8 cellular contexts compared by ENCODE assay signal in the genomic region with DNA sequence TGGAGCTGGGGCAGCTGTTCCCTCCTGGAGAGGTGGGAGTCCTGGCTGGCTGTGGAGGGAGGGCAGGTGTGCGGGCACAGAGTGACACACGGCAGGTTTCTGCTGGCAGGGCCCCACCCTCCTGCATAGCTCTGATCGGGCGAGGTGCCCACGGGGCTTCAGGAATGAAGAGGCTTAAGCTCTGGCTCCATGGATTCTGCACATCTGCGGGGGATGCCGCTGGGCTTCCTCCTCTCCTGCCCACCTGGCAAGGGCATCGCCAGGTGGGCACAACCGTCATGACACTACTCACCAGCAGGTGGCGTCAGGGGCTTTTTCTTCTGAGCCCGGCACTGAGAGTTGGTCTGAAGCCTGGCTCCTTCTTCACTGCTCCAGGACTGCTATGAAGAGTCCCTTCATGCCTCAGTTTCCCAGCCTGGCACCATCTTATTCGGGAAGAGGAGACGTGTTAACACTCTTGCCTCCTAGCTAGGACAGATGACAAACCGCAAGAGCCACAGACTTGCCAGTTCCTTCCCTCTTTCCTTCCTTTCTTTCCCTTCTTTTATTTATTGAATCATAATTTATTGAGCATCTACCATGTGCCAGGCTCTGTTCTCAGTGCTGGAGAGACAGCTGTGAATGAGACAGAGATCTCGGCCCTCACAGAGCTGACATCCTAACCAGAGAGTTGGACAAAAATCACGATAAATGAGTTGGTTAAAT. TPM values are rescaled to one million over a fixed set of nuclear protein-coding genes. Genes with fewer than 3 reads are reported as not detected.
DNase-seq lines count a peak whose midpoint lies in the region; ATAC-seq, FAIRE-seq and TF ChIP-seq lines count a peak whose summit lies in the region.

No MANE protein-coding gene starts in this region.

- H2AFZ ChIP-seq in H1 (ENCODE audit: low read length), result no peak overlapping the region

- no peak overlapping the region for H3K18ac ChIP-seq in H1 (ENCODE audit: extremely low read depth, low read length)

- H3K27me3 ChIP-seq in A673 (replicated peaks; ENCODE audit: insufficient read depth, low read depth, low read length, poor library complexity) (no peaks in the 10 kb centered on the region), H1 (replicated peaks in 1 of 4; ENCODE audit: control insufficient read depth in 3 of 4, extremely low read depth in 1 of 4, insufficient read depth in 3 of 4, low read length in 3 of 4) (no peaks in the 10 kb centered on the region)
- no peaks in the 10 kb centered on the region for H3K27me3 ChIP-seq in naive thymus-derived CD4-positive, alpha-beta T cell (ENCODE audit: control insufficient read depth in 2 of 2, insufficient read depth in 2 of 2, low read length in 2 of 2)

- H3K4ac ChIP-seq in H1 (replicated peaks; ENCODE audit: insufficient read length, low read depth, low read length), result no peak overlapping the region

- no peak overlapping the region for H3K4me3 ChIP-seq in A673 (ENCODE audit: low read depth, low read length, poor library complexity, severe bottlenecking)
- H3K4me3 ChIP-seq in H1 (ENCODE audit: extremely low read depth in 1 of 4, insufficient read depth in 2 of 4, low read depth in 3 of 4, low read length in 4 of 4), result no peak overlapping the region
- no peak overlapping the region for H3K4me3 ChIP-seq in naive thymus-derived CD4-positive, alpha-beta T cell (ENCODE audit: low read length)

- peak; percentile 73 to 82 for TF ChIP-seq RAD21 in H1 (IDR thresholded peaks at IDR 0.05 in 1 of 2, conservative IDR thresholded peaks at IDR 0.05 in 1 of 2; ENCODE audit: low read depth in 2 of 2, low read length in 2 of 2)

- no peak overlapping the region for H2BK5ac ChIP-seq in H1 (ENCODE audit: low read depth, low read length)

- no peaks in the 10 kb centered on the region for H3K79me1 ChIP-seq in H1 (ENCODE audit: low read depth, low read length)

- no peaks in the 10 kb centered on the region for H3K36me3 Mint-ChIP-seq in naive thymus-derived CD4-positive, alpha-beta T cell

- DNase-seq in A673 (ENCODE audit: low spot score), result peak; percentile 60
- peak; percentile 55 for DNase-seq in GM18507 (ENCODE audit: extremely low spot score, insufficient read length, low read depth)
- DNase-seq in NCI-H82 treated with DMSO at 0.1 percent for 48 hours (lab: John Stamatoyannopoulos, UW; ENCODE audit: unreplicated experiment), result peak; percentile 20
- peak; percentile 49 to 51 for DNase-seq in activated CD8-positive, alpha-beta memory T cell treated with anti-CD3 and anti-CD28 coated beads for 4 hours (ENCODE audit: low read depth in 2 of 2)
- peak in 1 of 2 experiments; percentile 92 for DNase-seq in H1 (ENCODE audit: low read depth in 1 of 2, low spot score in 2 of 2)
- peak; percentile 33 to 73 (median 57) for DNase-seq in naive thymus-derived CD4-positive, alpha-beta T cell
- DNase-seq in stimulated activated naive CD4-positive, alpha-beta T cell treated with Interleukin-2 at 50 U/mL for 16 hours (lab: John Stamatoyannopoulos, UW), result peak; percentile 66

- no peak overlapping the region for H3K14ac ChIP-seq in H1 (ENCODE audit: insufficient read length)

- TF ChIP-seq CTCF in A673 (conservative IDR thresholded peaks at IDR 0.05; ENCODE audit: low read depth, low read length) (peak; percentile 89), H1 (IDR thresholded peaks at IDR 0.05; ENCODE audit: control extremely low read depth in 1 of 3, insufficient read depth in 1 of 3, low read depth in 1 of 3, low read length in 3 of 3) (peak; percentile 79 to 87 (median 82))

- 27% methylated on average over 15 of the region's 16 CpGs; no CpG with 5 or more reads in 1 of the 2 experiments for WGBS in H1 (ENCODE audit: extremely low coverage in 1 of 2, insufficient coverage in 1 of 2, insufficient read length in 1 of 2, insufficient replicate concordance in 2 of 2, low coverage in 1 of 2, low lambda C conversion rate in 2 of 2, missing lambda C conversion rate in 1 of 2), 2 experiments

- H3K4me3 Mint-ChIP-seq in naive thymus-derived CD4-positive, alpha-beta T cell, result no peak overlapping the region

- no peaks in the 10 kb centered on the region for H3K36me3 ChIP-seq in A673 (ENCODE audit: insufficient read depth, low read length, poor library complexity, severe bottlenecking)
- no peaks in the 10 kb centered on the region for H3K36me3 ChIP-seq in H1 (ENCODE audit: control insufficient read depth in 2 of 4, insufficient read depth in 4 of 4, low read length in 3 of 4)
- H3K36me3 ChIP-seq in naive thymus-derived CD4-positive, alpha-beta T cell (ENCODE audit: control insufficient read depth in 2 of 3, insufficient read depth in 3 of 3, low read length in 3 of 3), result no peaks in the 10 kb centered on the region

- no peaks in the 10 kb centered on the region for H4K20me1 ChIP-seq in H1 (replicated peaks in 1 of 2; ENCODE audit: control insufficient read depth in 1 of 2, insufficient read depth in 2 of 2, low read length in 2 of 2)

- TF ChIP-seq EP300 in H1 (IDR thresholded peaks at IDR 0.05; ENCODE audit: borderline replicate concordance in 1 of 2, low read depth in 2 of 2, low read length in 2 of 2), result no peak

- H3K23ac ChIP-seq in H1 (ENCODE audit: insufficient read length), result no peak overlapping the region

- H3K27me3 Mint-ChIP-seq in naive thymus-derived CD4-positive, alpha-beta T cell, result peaks cover 0 to 16% (median 0%) of the 10 kb centered on the region in 5 donors

- H4K8ac ChIP-seq in H1 (ENCODE audit: extremely low read depth, insufficient read depth, low read length), result no peak overlapping the region; the same call in 1 of the 2 replicates

- peaks cover 0 to 7% (median 5%) of the 10 kb centered on the region in 7 donors for H3K4me1 Mint-ChIP-seq in naive thymus-derived CD4-positive, alpha-beta T cell

- TF ChIP-seq POLR2A in H1 (IDR thresholded peaks at IDR 0.05; ENCODE audit: control extremely low read depth in 1 of 2, low read depth in 2 of 2, low read length in 2 of 2), result no peak

- H3K9me3 Mint-ChIP-seq in naive thymus-derived CD4-positive, alpha-beta T cell, result no peaks in the 10 kb centered on the region

- no peak overlapping the region for H4K91ac ChIP-seq in H1 (replicated peaks; ENCODE audit: insufficient read length, low read length)

- H3K27ac ChIP-seq in A673 (ENCODE audit: low read depth, low read length, poor library complexity, severe bottlenecking) (no peak overlapping the region), H1 (ENCODE audit: low read depth, low read length) (no peak overlapping the region)
- H3K27ac ChIP-seq in naive thymus-derived CD4-positive, alpha-beta T cell (ENCODE audit: low read depth, low read length), result no peak overlapping the region

- POLR2A ChIA-PET in A673 (lab: Charles Lee; ENCODE audit: low non-redundant PET), result interaction anchor here (0.7 kb wide), 1 partner anchor 232 kb away, joined by 5 read pairs; a partner anchor contains a TSS
- POLR2A ChIA-PET in H1 (lab: Charles Lee; ENCODE audit: partially characterized antibody), result interaction anchor here (1.0 to 1.5 kb wide), 2 partner anchors 12 to 280 kb away, joined by 3 read pairs; a partner anchor contains a TSS
- POLR2A ChIA-PET in naive thymus-derived CD4-positive, alpha-beta T cell (lab: Charles Lee), result interaction anchor here (0.6 kb wide), 2 partner anchors 150 to 437 kb away, joined by 3 to 6 read pairs; no protein-coding TSS in a partner anchor

- H2AK5ac ChIP-seq in H1 (ENCODE audit: low read depth, low read length), result no peak overlapping the region

- CTCF ChIA-PET in A673 (lab: Charles Lee), result no interaction called here
- CTCF ChIA-PET in H1 (lab: Charles Lee; ENCODE audit: partially characterized antibody), result interaction anchor here (0.6 to 5.8 kb wide), 50 partner anchors 8 to 263 kb away, joined by 3 to 53 read pairs (median 4); a partner anchor contains a TSS
- CTCF ChIA-PET in naive thymus-derived CD4-positive, alpha-beta T cell (lab: Charles Lee), result interaction anchor here (0.5 to 1.2 kb wide), 9 partner anchors 9 to 698 kb away, joined by 3 to 5 read pairs (median 3); no protein-coding TSS in a partner anchor

- no peaks in the 10 kb centered on the region for H3K79me2 ChIP-seq in H1 (ENCODE audit: control insufficient read depth in 1 of 2, insufficient read depth in 2 of 2, low read length in 2 of 2)

- no peaks in the 10 kb centered on the region for H3K23me2 ChIP-seq in H1 (ENCODE audit: low read depth, low read length)

- ATAC-seq in naive thymus-derived CD4-positive, alpha-beta T cell, result peak; percentile 88
- no peak for ATAC-seq in GM19324 (IDR thresholded peaks at IDR 0.05; ENCODE audit: low FRiP score, unreplicated experiment)

- peak; percentile 56 for FAIRE-seq in GM18507 (lab: Jason Lieb, UNC)
- FAIRE-seq in H1 (lab: Jason Lieb, UNC), result peak; percentile 36

- intact Hi-C loops in A673 (cut with micrococcal nuclease; ENCODE audit: unreplicated experiment), result loop anchor here (10.0 kb wide), 2 partner anchors 136 to 424 kb away; a partner anchor contains a TSS
- intact Hi-C loops in naive thymus-derived CD4-positive, alpha-beta T cell (cut with micrococcal nuclease), result loop anchor here in 1 of 2 donors (1.0 kb wide), 3 partner anchors 37 to 422 kb away; a partner anchor contains a TSS

- H3K4me2 ChIP-seq in H1 (ENCODE audit: insufficient read depth in 1 of 2, low read depth in 2 of 2, low read length in 2 of 2), result no peak overlapping the region

- no peak overlapping the region for H3K56ac ChIP-seq in H1 (replicated peaks; ENCODE audit: insufficient read length, low read depth, low read length)

- H3K27ac Mint-ChIP-seq in naive thymus-derived CD4-positive, alpha-beta T cell, result peak overlapping the region in 1 of 9 donors; percentile 72

- H2BK20ac ChIP-seq in H1 (ENCODE audit: low read length), result no peak overlapping the region; the same call in 1 of the 2 replicates

- H2BK120ac ChIP-seq in H1 (replicated peaks; ENCODE audit: low read depth, low read length), result peak overlapping the region; percentile 80

- no peaks in the 10 kb centered on the region for H3K4me1 ChIP-seq in A673 (ENCODE audit: insufficient read depth, low read length, poor library complexity, severe bottlenecking)
- H3K4me1 ChIP-seq in H1 (replicated peaks in 1 of 4; ENCODE audit: control insufficient read depth in 3 of 4, insufficient read depth in 4 of 4, low read length in 3 of 4), result peaks cover 0 to 5% (median 0%) of the 10 kb centered on the region in 4 experiments; a peak in 3 of 7 replicates
- H3K4me1 ChIP-seq in naive thymus-derived CD4-positive, alpha-beta T cell (ENCODE audit: control insufficient read depth in 2 of 2, insufficient read depth in 2 of 2, low read length in 2 of 2), result no peaks in the 10 kb centered on the region

- no TSS peak for BruUV-seq in A673 (replicated peaks; lab: Mats Ljungman, UMichigan)

- no peak overlapping the region for H2BK12ac ChIP-seq in H1 (ENCODE audit: low read depth, low read length)

- H3K9ac ChIP-seq in H1 (replicated peaks in 1 of 4; ENCODE audit: extremely low read depth in 1 of 4, low read depth in 3 of 4, low read length in 3 of 4), result no peak overlapping the region

- H3K9me3 ChIP-seq in A673 (ENCODE audit: low read depth, low read length, poor library complexity, severe bottlenecking) (no peaks in the 10 kb centered on the region), H1 (ENCODE audit: insufficient read depth in 2 of 2, low read depth in 1 of 2, low read length in 1 of 2) (no peaks in the 10 kb centered on the region)
- H3K9me3 ChIP-seq in naive thymus-derived CD4-positive, alpha-beta T cell (ENCODE audit: control insufficient read depth in 2 of 3, low read length in 3 of 3), result no peaks in the 10 kb centered on the region

- H2BK15ac ChIP-seq in H1 (ENCODE audit: low read length), result no peak overlapping the region

- no peak overlapping the region for H4K5ac ChIP-seq in H1 (ENCODE audit: insufficient read length, low read depth, low read length)

RNA-seq across cellular contexts. Expression of a gene that starts 15.2 kb away (rescaled TPM):
- total RNA-seq in A673 (2021), result 55.2 and 59.0 TPM in 2 replicates
- 64.4 and 67.6 TPM in 2 replicates for total RNA-seq in H1 (2021; fragmentation: NEBNext Ultra II Directional; extraction: Animal tissue kit (Norgen Biotek cat#: 25700))
- polyA plus RNA-seq in H1 (2011; rRNA removed), result 50.7 and 107 TPM in 2 replicates
- polyA plus RNA-seq in H1 (2011; cell fraction: cytosol; rRNA removed), result 55.5 TPM
- polyA plus RNA-seq in H1 (2011; cell fraction: nucleus; rRNA removed), result 89.7 TPM
- polyA plus RNA-seq in H1 (2012, experiment 1 of 2), result 40.5 to 57.3 TPM (median 53.1 TPM) in 4 replicates
- polyA plus RNA-seq in H1 (2012, experiment 2 of 2), result 64.2 TPM
- 47.5 TPM for polyA plus RNA-seq in H1 (2013, experiment 1 of 2)
- 47.5 TPM for polyA plus RNA-seq in H1 (2013, experiment 2 of 2)
- 17.7 and 25.9 TPM in 2 replicates for polyA minus RNA-seq in H1 (2011; rRNA and poly(A)+ RNA removed)
- polyA minus RNA-seq in H1 (2011; cell fraction: cytosol; rRNA and poly(A)+ RNA removed), result 39.9 TPM
- 22.8 TPM for polyA minus RNA-seq in H1 (2011; cell fraction: nucleus; rRNA and poly(A)+ RNA removed)
- total RNA-seq in naive thymus-derived CD4-positive, alpha-beta T cell, result 10 to 100 TPM in 4 of 5 experiments, 1 to 10 TPM in 1; 9.3 to 17.5 (median 12.7) TPM
- 1 to 10 TPM; 1.0 to 1.9 TPM for polyA plus RNA-seq in naive thymus-derived CD4-positive, alpha-beta T cell

RNA-seq across cellular contexts. Expression of a gene that starts 26.2 kb away (rescaled TPM):
- not detected in 2 replicates for total RNA-seq in A673 (2021)
- 0.50 and 0.98 TPM in 2 replicates for total RNA-seq in H1 (2021; fragmentation: NEBNext Ultra II Directional; extraction: Animal tissue kit (Norgen Biotek cat#: 25700))
- polyA plus RNA-seq in H1 (2011; rRNA removed), result 0.27 and 0.58 TPM in 2 replicates
- 0.36 TPM for polyA plus RNA-seq in H1 (2011; cell fraction: cytosol; rRNA removed)
- 0.83 TPM for polyA plus RNA-seq in H1 (2011; cell fraction: nucleus; rRNA removed)
- polyA plus RNA-seq in H1 (2012, experiment 1 of 2), result 0.55 to 0.78 TPM (median 0.67 TPM) in 4 replicates
- polyA plus RNA-seq in H1 (2012, experiment 2 of 2), result 0.45 TPM
- 0.30 TPM for polyA plus RNA-seq in H1 (2013, experiment 1 of 2)
- polyA plus RNA-seq in H1 (2013, experiment 2 of 2), result 0.29 TPM
- 0.19 and 0.76 TPM in 2 replicates for polyA minus RNA-seq in H1 (2011; rRNA and poly(A)+ RNA removed)
- not detected for polyA minus RNA-seq in H1 (2011; cell fraction: cytosol; rRNA and poly(A)+ RNA removed)
- 0.70 TPM for polyA minus RNA-seq in H1 (2011; cell fraction: nucleus; rRNA and poly(A)+ RNA removed)
- not detected for total RNA-seq in naive thymus-derived CD4-positive, alpha-beta T cell
- not detected for polyA plus RNA-seq in naive thymus-derived CD4-positive, alpha-beta T cell
